7 cellular contexts compared by ENCODE assay signal in the genomic region with DNA sequence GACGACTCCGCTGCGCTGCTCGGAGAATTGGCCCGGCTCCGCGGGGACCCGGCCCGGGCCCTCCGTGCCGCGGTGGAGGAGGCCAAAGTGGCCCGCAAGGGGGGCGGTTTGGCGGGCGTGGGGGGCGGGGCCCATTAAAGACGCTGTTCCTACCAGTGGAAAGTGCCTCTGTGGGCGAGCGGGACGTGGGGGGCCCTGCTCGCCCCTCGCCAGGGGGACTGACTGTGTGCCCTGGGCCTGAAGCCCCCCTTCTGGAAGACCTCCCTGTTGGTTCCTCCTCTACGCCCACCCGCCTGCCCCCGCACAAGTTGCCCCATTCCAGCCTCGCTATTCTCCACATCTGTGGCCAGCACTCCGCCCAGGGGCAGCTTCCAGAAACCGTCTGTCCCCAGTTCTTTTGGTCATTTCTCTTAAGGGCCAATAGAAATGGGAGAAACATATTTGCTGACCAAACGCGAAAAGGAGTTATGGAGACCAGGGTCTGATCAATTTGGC. TPM values are rescaled to one million over a fixed set of nuclear protein-coding genes. Genes with fewer than 3 reads are reported as not detected.
DNase-seq lines count a peak whose midpoint lies in the region; ATAC-seq and TF ChIP-seq lines count a peak whose summit lies in the region.
"Had no signal": no experiment of that assay in that cellular context is flagged by ENCODE, and none has a peak within 500 bp of the region (broad histone marks: within the 10 kb centered on the region; RNA-seq: fewer than 3 reads in every experiment).

No MANE protein-coding gene starts in this region.

- peaks cover 27% of the 10 kb centered on the region for H3K27me3 Mint-ChIP-seq in activated CD4-positive, alpha-beta T cell treated with anti-CD3 and anti-CD28 coated beads, Interleukin-2, amount 10 ng/mL, durations not matched to agents 7 days and 5 days

- no peak overlapping the region for H3K27ac Mint-ChIP-seq in activated CD4-positive, alpha-beta T cell treated with anti-CD3 and anti-CD28 coated beads, Interleukin-2, amount 10 ng/mL, durations not matched to agents 7 days and 5 days

- peak overlapping the region in 1 of 2 donors; percentile 49 for H3K4me3 ChIP-seq in gastroesophageal sphincter
- peak overlapping the region; percentile 39 for H3K4me3 ChIP-seq in thymus (ENCODE audit: low read length)

- no peak for TF ChIP-seq EP300 in gastroesophageal sphincter (IDR thresholded peaks at IDR 0.05)

- CTCF ChIA-PET in activated CD4-positive, alpha-beta T cell treated with anti-CD3 and anti-CD28 coated beads, Interleukin-2, amount 10 ng/mL, durations not matched to agents 7 days and 5 days (lab: Charles Lee) = interaction anchor here (0.7 to 4.2 kb wide), 39 partner anchors 7 to 198 kb away, joined by 3 to 45 read pairs (median 5); a partner anchor contains a TSS

- ATAC-seq in gastroesophageal sphincter (no peak), GM21360 (IDR thresholded peaks at IDR 0.05; ENCODE audit: unreplicated experiment) (no peak)

- no peaks in the 10 kb centered on the region for H3K9me3 ChIP-seq in gastroesophageal sphincter
- no peaks in the 10 kb centered on the region for H3K9me3 ChIP-seq in thymus (ENCODE audit: control insufficient read depth)

- TF ChIP-seq CTCF in gastroesophageal sphincter (IDR thresholded peaks at IDR 0.05) = no peak

- POLR2A ChIA-PET in activated CD4-positive, alpha-beta T cell treated with anti-CD3 and anti-CD28 coated beads, Interleukin-2, amount 10 ng/mL, durations not matched to agents 7 days and 5 days (lab: Charles Lee) = no interaction called here

- H3K4me1 Mint-ChIP-seq in activated CD4-positive, alpha-beta T cell treated with anti-CD3 and anti-CD28 coated beads, Interleukin-2, amount 10 ng/mL, durations not matched to agents 7 days and 5 days = peaks cover 43% of the 10 kb centered on the region

- H3K9me3 Mint-ChIP-seq in activated CD4-positive, alpha-beta T cell treated with anti-CD3 and anti-CD28 coated beads, Interleukin-2, amount 10 ng/mL, durations not matched to agents 7 days and 5 days = no peaks in the 10 kb centered on the region

- peaks cover 24% of the 10 kb centered on the region for H3K36me3 Mint-ChIP-seq in activated CD4-positive, alpha-beta T cell treated with anti-CD3 and anti-CD28 coated beads, Interleukin-2, amount 10 ng/mL, durations not matched to agents 7 days and 5 days (ENCODE audit: low read depth)

- TF ChIP-seq POLR2A in gastroesophageal sphincter (IDR thresholded peaks at IDR 0.05) = no peak

- H3K36me3 ChIP-seq in gastroesophageal sphincter = no peaks in the 10 kb centered on the region
- H3K36me3 ChIP-seq in thymus (ENCODE audit: control insufficient read depth, insufficient read depth) = no peaks in the 10 kb centered on the region

- H3K27me3 ChIP-seq in gastroesophageal sphincter = peaks cover 91% of the 10 kb centered on the region
- peaks cover 49% of the 10 kb centered on the region for H3K27me3 ChIP-seq in thymus (ENCODE audit: control insufficient read depth, insufficient read depth)

- H3K27ac ChIP-seq in gastroesophageal sphincter (peak overlapping the region in 3 of 4 donors; percentile 64 to 77 (median 75)), thymus (ENCODE audit: low read depth) (no peak overlapping the region)
- H3K27ac ChIP-seq: KMS-11 had no signal

- 20 to 35% methylated on average over 1 to 2 of the region's 31 CpGs for WGBS in gastroesophageal sphincter (ENCODE audit: low coverage in 1 of 2), 2 donors
- 50% methylated on average over 31 of the region's 31 CpGs for WGBS in thymus

- H3K4me1 ChIP-seq in gastroesophageal sphincter (peaks cover 5 to 68% (median 36%) of the 10 kb centered on the region in 3 donors), thymus (ENCODE audit: control insufficient read depth, insufficient read depth, low read length) (peaks cover 26% of the 10 kb centered on the region)

- no peak for DNase-seq in activated CD4-positive, alpha-beta T cell treated with anti-CD3 and anti-CD28 coated beads, Interleukin-2, amount 10 ng/mL, durations not matched to agents 7 days and 5 days
- DNase-seq in activated CD4-positive, alpha-beta T cell treated with anti-CD3 and anti-CD28 coated beads for 1 hour = no peak
- no peak for DNase-seq in globus pallidus (ENCODE audit: low spot score)

- H3K4me3 Mint-ChIP-seq in activated CD4-positive, alpha-beta T cell treated with anti-CD3 and anti-CD28 coated beads, Interleukin-2, amount 10 ng/mL, durations not matched to agents 7 days and 5 days = peak overlapping the region; percentile 87

RNA-seq across cellular contexts. Expression of a gene that starts 1.9 kb away (rescaled TPM):
- total RNA-seq in activated CD4-positive, alpha-beta T cell treated with anti-CD3 and anti-CD28 coated beads, Interleukin-2, amount 10 ng/mL, durations not matched to agents 7 days and 5 days = 1 to 10 TPM; 6.8 to 9.4 TPM
- total RNA-seq in gastroesophageal sphincter = 1 to 10 TPM in 1 of 4 donors, under 1 TPM in 2, not detected in 1; 0.13 to 1.0 (median 0.42) TPM
- polyA plus RNA-seq in thymus = 5.5 TPM

RNA-seq across cellular contexts. Expression of a gene that starts 2.2 kb away (rescaled TPM):
- 10 to 100 TPM; 16.7 to 18.1 TPM for total RNA-seq in activated CD4-positive, alpha-beta T cell treated with anti-CD3 and anti-CD28 coated beads, Interleukin-2, amount 10 ng/mL, durations not matched to agents 7 days and 5 days
- 1 to 10 TPM; 1.3 to 5.6 (median 2.4) TPM for total RNA-seq in gastroesophageal sphincter
- 5.1 TPM for polyA plus RNA-seq in thymus

RNA-seq across cellular contexts. Expression of a gene that starts 7.4 kb away (rescaled TPM):
- 10 to 100 TPM; 18.8 to 19.2 TPM for total RNA-seq in activated CD4-positive, alpha-beta T cell treated with anti-CD3 and anti-CD28 coated beads, Interleukin-2, amount 10 ng/mL, durations not matched to agents 7 days and 5 days
- total RNA-seq in gastroesophageal sphincter = 10 to 100 TPM in 1 of 4 donors, 1 to 10 TPM in 3; 4.7 to 12.1 (median 8.1) TPM
- 18.5 TPM for polyA plus RNA-seq in thymus

RNA-seq across cellular contexts. Expression of a gene that starts 8.8 kb away (rescaled TPM):
- total RNA-seq in activated CD4-positive, alpha-beta T cell treated with anti-CD3 and anti-CD28 coated beads, Interleukin-2, amount 10 ng/mL, durations not matched to agents 7 days and 5 days = not detected
- total RNA-seq in gastroesophageal sphincter = under 1 TPM in 1 of 4 donors, not detected in 3; 0.08 TPM
- polyA plus RNA-seq in thymus = not detected

RNA-seq across cellular contexts. Expression of a gene that starts 12.0 kb away (rescaled TPM):
- total RNA-seq in activated CD4-positive, alpha-beta T cell treated with anti-CD3 and anti-CD28 coated beads, Interleukin-2, amount 10 ng/mL, durations not matched to agents 7 days and 5 days = not detected
- total RNA-seq in gastroesophageal sphincter = not detected
- 0.02 TPM for polyA plus RNA-seq in thymus
